Comparison of ENCODE assay signal across 1 cellular context in the genomic region with DNA sequence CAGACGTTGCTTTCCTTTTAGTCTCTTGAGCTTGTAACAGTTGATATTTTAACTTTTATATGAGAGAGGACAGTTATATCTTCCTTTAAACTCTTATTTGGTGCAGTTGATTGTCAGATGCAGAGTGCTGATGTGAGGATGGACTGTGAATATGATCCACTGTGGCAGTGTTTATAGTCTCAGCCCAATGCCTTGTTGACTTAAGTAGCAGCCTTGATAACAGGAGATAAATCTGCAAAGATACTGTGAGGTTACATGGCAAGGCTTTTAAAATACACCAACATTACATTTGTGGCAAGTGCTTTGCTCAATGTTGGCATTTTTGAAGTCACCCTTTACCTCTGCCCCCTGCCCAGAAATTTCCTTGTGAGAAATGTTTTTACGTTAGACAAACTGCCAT.
TF ChIP-seq lines count a peak whose summit lies in the region.

No MANE protein-coding gene starts in this region.

TF ChIP-seq in GM12878, 131 proteins besides CTCF, POLR2A, EP300 and RAD21 (continued from another document):
- TF ChIP-seq USF2 (IDR thresholded peaks at IDR 0.05; ENCODE audit: borderline replicate concordance, low read depth, low read length) (no peak), CBX3 (IDR thresholded peaks at IDR 0.05; ENCODE audit: borderline replicate concordance, low read depth) (no peak), ETV6 (conservative IDR thresholded peaks at IDR 0.05 in 1 of 2, IDR thresholded peaks at IDR 0.05 in 1 of 2; ENCODE audit: borderline replicate concordance in 1 of 2, low read depth in 1 of 2) (no peak), SUZ12 (IDR thresholded peaks at IDR 0.05; ENCODE audit: unreplicated experiment) (no peak), CREM (IDR thresholded peaks at IDR 0.05; ENCODE audit: low read depth) (no peak), PAX8 (IDR thresholded peaks at IDR 0.05) (no peak)
- TF ChIP-seq, protein P1, sequence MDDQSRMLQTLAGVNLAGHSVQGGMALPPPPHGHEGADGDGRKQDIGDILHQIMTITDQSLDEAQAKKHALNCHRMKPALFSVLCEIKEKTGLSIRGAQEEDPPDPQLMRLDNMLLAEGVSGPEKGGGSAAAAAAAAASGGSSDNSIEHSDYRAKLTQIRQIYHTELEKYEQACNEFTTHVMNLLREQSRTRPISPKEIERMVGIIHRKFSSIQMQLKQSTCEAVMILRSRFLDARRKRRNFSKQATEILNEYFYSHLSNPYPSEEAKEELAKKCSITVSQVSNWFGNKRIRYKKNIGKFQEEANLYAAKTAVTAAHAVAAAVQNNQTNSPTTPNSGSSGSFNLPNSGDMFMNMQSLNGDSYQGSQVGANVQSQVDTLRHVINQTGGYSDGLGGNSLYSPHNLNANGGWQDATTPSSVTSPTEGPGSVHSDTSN (IDR thresholded peaks at IDR 0.05; ENCODE audit: insufficient replicate concordance, low read depth, low read length): no peak
